ENCODE assay signal across 10 cellular contexts in the genomic region with DNA sequence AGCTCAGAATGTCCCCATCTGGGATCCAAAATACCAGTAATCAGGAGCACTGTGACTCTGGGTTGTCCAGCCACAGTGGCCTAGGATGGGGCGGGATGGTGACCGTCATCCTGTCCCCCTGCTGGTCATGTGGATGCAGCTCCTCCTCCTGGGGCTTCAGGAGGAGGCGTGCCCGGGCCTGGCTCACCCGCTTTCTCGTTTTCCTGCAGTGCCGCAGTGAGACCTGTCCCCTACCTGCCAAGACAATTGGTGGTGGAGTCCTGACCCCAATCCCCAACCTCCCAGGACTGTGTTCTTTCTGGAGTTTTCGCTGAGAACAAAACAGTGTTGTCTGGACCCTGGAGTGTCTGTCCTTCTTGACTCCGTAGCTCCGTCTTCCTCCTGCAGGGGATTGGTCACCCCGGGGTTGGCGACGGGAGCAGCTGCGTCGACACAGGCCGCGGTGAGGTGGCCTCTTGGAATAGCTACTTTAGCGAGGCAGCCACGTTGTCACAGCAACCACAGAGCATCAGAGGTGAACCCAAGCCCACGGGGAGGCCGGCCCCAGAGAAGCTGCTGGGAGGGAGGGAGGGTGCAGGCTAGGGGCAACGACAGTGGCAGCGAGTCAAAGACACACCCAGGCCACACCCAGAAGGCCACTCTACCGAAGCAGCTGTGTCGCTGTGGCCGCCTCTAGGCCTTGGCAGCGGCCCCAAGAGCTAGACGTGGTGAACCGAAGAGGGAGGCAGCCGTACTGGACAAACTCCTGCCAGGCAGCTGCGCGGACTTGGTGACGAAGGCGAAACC. TPM values are rescaled to one million over a fixed set of nuclear protein-coding genes. Genes with fewer than 3 reads are reported as not detected.
A peak's percentile ranks its signal among the peaks of the same experiment; 100 is the strongest.
DNase-seq lines count a peak whose midpoint lies in the region; TF ChIP-seq lines count a peak whose summit lies in the region.
"Had no signal": no experiment of that assay in that cellular context is flagged by ENCODE, and none has a peak within 500 bp of the region (broad histone marks: within the 10 kb centered on the region; RNA-seq: fewer than 3 reads in every experiment).

No MANE protein-coding gene starts in this region.

- DNase-seq in NCI-H69 (lab: John Stamatoyannopoulos, UW) (peak; percentile 77), retina (peak; percentile 80), cerebellum (ENCODE audit: low spot score) (no peak), SKM-1 treated with dmso at 0.1 percent for 144 hours (lab: John Stamatoyannopoulos, UW; ENCODE audit: unreplicated experiment) (no peak), T1000 (lab: John Stamatoyannopoulos, UW) (no peak)
- no peak for DNase-seq in activated CD4-positive, alpha-beta T cell treated with anti-CD3 and anti-CD28 coated beads, Interleukin-2, amount 50 U/mL, for 4 hours
- DNase-seq: left cardiac atrium had no signal

- no peak overlapping the region for H3K4me3 ChIP-seq in endocrine pancreas (ENCODE audit: control insufficient read depth, insufficient read depth, low read length)

- H3K9me3 ChIP-seq in endocrine pancreas (ENCODE audit: control insufficient read depth, low read length) = no peaks in the 10 kb centered on the region

- peak; percentile 31; the same call in 1 of the 3 replicates for TF ChIP-seq CTCF in GM12872 (IDR thresholded peaks at IDR 0.05; ENCODE audit: insufficient read depth, low read depth, low read length)

- H3K4me1 ChIP-seq in endocrine pancreas (ENCODE audit: control insufficient read depth, insufficient read depth, low read length) = no peaks in the 10 kb centered on the region

- no peaks in the 10 kb centered on the region for H3K27me3 ChIP-seq in endocrine pancreas (ENCODE audit: control insufficient read depth, insufficient read depth, low read length)

- no peaks in the 10 kb centered on the region for H3K36me3 ChIP-seq in endocrine pancreas (ENCODE audit: control insufficient read depth, insufficient read depth, low read length)

- H3K9ac ChIP-seq in endocrine pancreas (ENCODE audit: control insufficient read depth, insufficient read depth, low read length) = peak overlapping the region; percentile 36

RNA-seq across cellular contexts. Expression of a gene that starts 10.1 kb away (rescaled TPM):
- total RNA-seq in cerebellum = 42.2 TPM

RNA-seq across cellular contexts. Expression of a gene that starts 10.5 kb away (rescaled TPM):
- 2.4 TPM for total RNA-seq in cerebellum

RNA-seq across cellular contexts. Expression of a gene that starts 33.5 kb away (rescaled TPM):
- total RNA-seq in cerebellum = 0.18 TPM
- total RNA-seq: left cardiac atrium, NCI-H460 had no signal

RNA-seq across cellular contexts. Expression of a gene that starts 44.8 kb away (rescaled TPM):
- 3.2 TPM for total RNA-seq in cerebellum

RNA-seq across cellular contexts. Expression of a gene that starts 47.4 kb away (rescaled TPM):
- total RNA-seq in cerebellum = not detected
- total RNA-seq: left cardiac atrium, NCI-H460 had no signal

Comparison
In these comparisons a context has a peak if more than half of its experiments do, and no peak if none do; other contexts are left out.
1. DNase-seq: peak in NCI-H69 (single experiment) and retina (single experiment); none in cerebellum (single experiment), SKM-1 treated with dmso at 0.1 percent for 144 hours (single experiment), T1000 (single experiment) and activated CD4-positive, alpha-beta T cell treated with anti-CD3 and anti-CD28 coated beads, Interleukin-2, amount 50 U/mL, for 4 hours (0 of 2).